In genomic region chr7:1093916-1094508, GRCh38 we compare ENCODE assay signal across 14 cellular contexts. TPM values are rescaled to one million over a fixed set of nuclear protein-coding genes. Genes with fewer than 3 reads are reported as not detected.
"Had no signal": no experiment of that assay in that cellular context is flagged by ENCODE, and none has a peak within 500 bp of the region (broad histone marks: within the 10 kb centered on the region; RNA-seq: fewer than 3 reads in every experiment).

No MANE protein-coding gene starts in this region.

- H3K4me3 ChIP-seq: breast epithelium, esophagus muscularis mucosa, psoas muscle, tibial nerve, vagina had no signal

- DNase-seq: activated CD4-positive, alpha-beta T cell treated with anti-CD3 and anti-CD28 coated beads for 36 hours; activated CD4-positive, alpha-beta T cell treated with anti-CD3 and anti-CD28 coated beads, Interleukin-2, amount 50 U/mL, for 48 hours; activated gamma-delta T cell; effector CD4-positive, alpha-beta T cell; midbrain; stimulated activated naive CD4-positive, alpha-beta T cell; T-helper 2 cell had no signal

- H3K36me3 ChIP-seq: breast epithelium had no signal

- ATAC-seq: activated CD4-positive, alpha-beta T cell treated with anti-CD3 and anti-CD28 coated beads for 36 hours; psoas muscle; right cardiac atrium had no signal

- H3K27me3 ChIP-seq: breast epithelium, esophagus muscularis mucosa, tibial nerve, vagina had no signal

- H3K4me1 Mint-ChIP-seq: activated naive CD4-positive, alpha-beta T cell treated with anti-CD3 and anti-CD28 coated beads, Interleukin-2, amount 50 U/mL, for 24 hours had no signal

- H3K27me3 Mint-ChIP-seq: activated CD4-positive, alpha-beta T cell treated with anti-CD3 and anti-CD28 coated beads for 36 hours; activated naive CD4-positive, alpha-beta T cell treated with anti-CD3 and anti-CD28 coated beads, Interleukin-2, amount 50 U/mL, for 24 hours had no signal

- H3K9me3 Mint-ChIP-seq: activated naive CD4-positive, alpha-beta T cell treated with anti-CD3 and anti-CD28 coated beads, Interleukin-2, amount 50 U/mL, for 24 hours had no signal

- H3K27ac Mint-ChIP-seq: activated CD4-positive, alpha-beta T cell treated with anti-CD3 and anti-CD28 coated beads for 36 hours; activated naive CD4-positive, alpha-beta T cell treated with anti-CD3 and anti-CD28 coated beads, Interleukin-2, amount 50 U/mL, for 24 hours had no signal

- H3K9me3 ChIP-seq: breast epithelium, esophagus muscularis mucosa, psoas muscle, tibial nerve, vagina had no signal

- H3K4me1 ChIP-seq: breast epithelium had no signal

- H3K27ac ChIP-seq: breast epithelium, psoas muscle, vagina had no signal

- H3K4me3 Mint-ChIP-seq: activated CD4-positive, alpha-beta T cell treated with anti-CD3 and anti-CD28 coated beads for 36 hours; activated naive CD4-positive, alpha-beta T cell treated with anti-CD3 and anti-CD28 coated beads, Interleukin-2, amount 50 U/mL, for 24 hours had no signal

RNA-seq across cellular contexts. Expression of gene GPER1, which starts 6.1 kb away (rescaled TPM):
- total RNA-seq: activated CD4-positive, alpha-beta T cell treated with anti-CD3 and anti-CD28 coated beads for 36 hours had no signal
